ENCODE assay signal across 18 cellular contexts in genomic region chr2:221134718-221135117, GRCh38.
A peak's percentile ranks its signal among the peaks of the same experiment; 100 is the strongest.
DNase-seq lines count a peak whose midpoint lies in the region; ATAC-seq and TF ChIP-seq lines count a peak whose summit lies in the region.
"Had no signal": no experiment of that assay in that cellular context is flagged by ENCODE, and none has a peak within 500 bp of the region (broad histone marks: within the 10 kb centered on the region; RNA-seq: fewer than 3 reads in every experiment).

No MANE protein-coding gene starts in this region.

- in situ Hi-C loops in KBM-7 (cut with MboI; ENCODE audit: low pct_unique_long_range_greater_than_20kb, low sequenced_read_pairs), result no loop called here

- H3K4me3 Mint-ChIP-seq in CD4-positive, alpha-beta T cell, result no peak overlapping the region
- H3K4me3 Mint-ChIP-seq: GM23338 had no signal

- POLR2A ChIA-PET in CD4-positive, alpha-beta T cell (lab: Charles Lee), result interaction anchor here (0.6 kb wide), 1 partner anchor 438 kb away, joined by 3 read pairs; the partner anchor contains the start of gene EPHA4

- ATAC-seq in GM18498 (IDR thresholded peaks at IDR 0.05; ENCODE audit: unreplicated experiment), result peak; percentile 39
- peak; percentile 54 for ATAC-seq in GM19463 (IDR thresholded peaks at IDR 0.05; ENCODE audit: unreplicated experiment)
- peak; percentile 40 for ATAC-seq in HG02943 (IDR thresholded peaks at IDR 0.05; ENCODE audit: low read depth, unreplicated experiment)
- peak; percentile 37 for ATAC-seq in HG03442 (IDR thresholded peaks at IDR 0.05; ENCODE audit: unreplicated experiment)
- ATAC-seq in CD4-positive, alpha-beta T cell (ENCODE audit: poor library complexity), result no peak
- ATAC-seq in left ventricle myocardium superior, result no peak
- ATAC-seq: GM23338, K562 had no signal

- intact Hi-C loops in CD4-positive, alpha-beta T cell (cut with DNase I, micrococcal nuclease), result no loop called here
- intact Hi-C loops in ascending aorta (cut with DNase I) (no loop called here), left ventricle myocardium superior (cut with micrococcal nuclease) (no loop called here)

- H3K4me1 Mint-ChIP-seq in CD4-positive, alpha-beta T cell (ENCODE audit: low read depth), result no peaks in the 10 kb centered on the region
- H3K4me1 Mint-ChIP-seq: GM23338 had no signal

- no peak for DNase-seq in CD4-positive, alpha-beta T cell
- no peak for DNase-seq in KBM-7
- no peak for DNase-seq in ascending aorta (ENCODE audit: low spot score in 2 of 2)
- no peak for DNase-seq in left ventricle myocardium superior
- DNase-seq: C1 segment of cervical spinal cord, Caco-2, NCI-H1436 treated with DMSO at 0.1 percent for 48 hours, NCI-H2081, NCI-H2227 treated with DMSO at 0.1 percent for 48 hours, NCI-H526, OCI-M1, RPMI8226 had no signal

- CTCF ChIA-PET in CD4-positive, alpha-beta T cell (lab: Charles Lee), result no interaction called here

- H3K36me3 Mint-ChIP-seq in CD4-positive, alpha-beta T cell (ENCODE audit: low read depth), result no peaks in the 10 kb centered on the region

- TF ChIP-seq CTCF in CD4-positive, alpha-beta T cell (IDR thresholded peaks at IDR 0.05), result no peak
- no peak for TF ChIP-seq CTCF in ascending aorta (IDR thresholded peaks at IDR 0.05)

- H3K27me3 ChIP-seq in CD4-positive, alpha-beta T cell (ENCODE audit: control insufficient read depth, insufficient read depth, low read length), result no peaks in the 10 kb centered on the region
- no peaks in the 10 kb centered on the region for H3K27me3 ChIP-seq in ascending aorta

- H3K9me3 Mint-ChIP-seq in CD4-positive, alpha-beta T cell, result no peaks in the 10 kb centered on the region
- H3K9me3 Mint-ChIP-seq: GM23338 had no signal

- no peak overlapping the region for H3K27ac ChIP-seq in CD4-positive, alpha-beta T cell (ENCODE audit: low read depth, low read length)
- no peak overlapping the region for H3K27ac ChIP-seq in ascending aorta

- no peaks in the 10 kb centered on the region for H3K27me3 Mint-ChIP-seq in CD4-positive, alpha-beta T cell

- no peak overlapping the region for H3K27ac Mint-ChIP-seq in CD4-positive, alpha-beta T cell
- H3K27ac Mint-ChIP-seq: GM23338 had no signal

- no peaks in the 10 kb centered on the region for H3K9me3 ChIP-seq in CD4-positive, alpha-beta T cell (ENCODE audit: control insufficient read depth, low read length)
- H3K9me3 ChIP-seq in ascending aorta, result no peaks in the 10 kb centered on the region
- H3K9me3 ChIP-seq: Caco-2 had no signal

- H3K4me3 ChIP-seq in ascending aorta, result no peak overlapping the region
- H3K4me3 ChIP-seq: GM23338, K562 had no signal

- no peaks in the 10 kb centered on the region for H3K36me3 ChIP-seq in ascending aorta

- no peaks in the 10 kb centered on the region for H3K4me1 ChIP-seq in ascending aorta
- H3K4me1 ChIP-seq: Caco-2 had no signal

Comparison
In these comparisons a context has a peak if more than half of its experiments do, and no peak if none do; other contexts are left out.
1. ATAC-seq: peak in GM18498 (single experiment), GM19463 (single experiment), HG02943 (single experiment) and HG03442 (single experiment); none in CD4-positive, alpha-beta T cell (single experiment) and left ventricle myocardium superior (single experiment).